In the genomic region with DNA sequence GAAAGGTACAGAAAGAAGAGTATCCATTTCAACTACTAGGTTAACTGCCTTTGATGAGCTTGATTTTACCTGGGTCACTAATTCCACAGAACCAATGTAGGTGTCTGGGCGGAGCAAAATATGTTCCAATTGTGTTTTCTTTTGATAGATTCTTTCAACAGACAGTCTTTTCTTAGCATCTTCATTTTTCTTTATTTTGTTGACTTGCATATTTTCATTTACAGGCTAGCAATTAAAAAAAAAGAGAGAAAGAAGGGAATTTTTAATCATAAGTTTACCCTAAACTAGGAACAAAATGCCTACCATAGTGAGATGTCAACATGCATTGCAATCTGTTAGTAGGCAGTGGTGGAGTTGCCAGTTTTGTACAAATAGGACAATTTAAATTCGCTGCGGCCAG, we compare ENCODE assay signal across 9 cellular contexts. TPM values are rescaled to one million over a fixed set of nuclear protein-coding genes. Genes with fewer than 3 reads are reported as not detected.
DNase-seq lines count a peak whose midpoint lies in the region; ATAC-seq, FAIRE-seq and TF ChIP-seq lines count a peak whose summit lies in the region.
"Had no signal": no experiment of that assay in that cellular context is flagged by ENCODE, and none has a peak within 500 bp of the region (broad histone marks: within the 10 kb centered on the region; RNA-seq: fewer than 3 reads in every experiment).

No MANE protein-coding gene starts in this region.

- no peaks in the 10 kb centered on the region for H3K9me2 ChIP-seq in hepatocyte (replicated peaks; ENCODE audit: insufficient read depth)

- no peaks in the 10 kb centered on the region for H4K20me1 ChIP-seq in hepatocyte (ENCODE audit: insufficient read depth, poor library complexity, severe bottlenecking)

- peaks cover 38% of the 10 kb centered on the region for H3K36me3 Mint-ChIP-seq in stimulated activated naive CD8-positive, alpha-beta T cell treated with anti-CD3 and anti-CD28 coated beads, Interleukin-15, Interleukin-2, amounts not matched to agents 100 ng/mL and 50 ng/mL, for 24 hours (ENCODE audit: low read depth)
- peaks cover 41% of the 10 kb centered on the region for H3K36me3 Mint-ChIP-seq in activated CD4-positive, alpha-beta memory T cell treated with anti-CD3 and anti-CD28 coated beads for 36 hours
- H3K36me3 Mint-ChIP-seq in type B pancreatic cell = peaks cover 11% of the 10 kb centered on the region

- CTCF ChIA-PET in activated CD4-positive, alpha-beta memory T cell treated with anti-CD3 and anti-CD28 coated beads for 36 hours (lab: Charles Lee) = interaction anchor here (0.6 to 6.5 kb wide), 20 partner anchors 10 to 143 kb away, joined by 4 to 99 read pairs (median 6); a partner anchor contains a TSS

- H3K9me3 Mint-ChIP-seq in stimulated activated naive CD8-positive, alpha-beta T cell treated with anti-CD3 and anti-CD28 coated beads, Interleukin-15, Interleukin-2, amounts not matched to agents 100 ng/mL and 50 ng/mL, for 24 hours = no peaks in the 10 kb centered on the region
- no peaks in the 10 kb centered on the region for H3K9me3 Mint-ChIP-seq in activated CD4-positive, alpha-beta memory T cell treated with anti-CD3 and anti-CD28 coated beads for 36 hours
- no peaks in the 10 kb centered on the region for H3K9me3 Mint-ChIP-seq in type B pancreatic cell

- no peaks in the 10 kb centered on the region for H3K36me3 ChIP-seq in hepatocyte (replicated peaks; ENCODE audit: insufficient read depth, low read depth)

- intact Hi-C loops in activated CD4-positive, alpha-beta memory T cell treated with anti-CD3 and anti-CD28 coated beads for 36 hours (cut with micrococcal nuclease) = loop anchor here (1.0 to 5.0 kb wide), 4 partner anchors 44 to 194 kb away; no protein-coding TSS in a partner anchor

- no peaks in the 10 kb centered on the region for H3K4me1 ChIP-seq in hepatocyte (ENCODE audit: insufficient read depth)

- POLR2A ChIA-PET in activated CD4-positive, alpha-beta memory T cell treated with anti-CD3 and anti-CD28 coated beads for 36 hours (lab: Charles Lee) = interaction anchor here (1.1 kb wide), 1 partner anchor 40 kb away, joined by 4 read pairs; no protein-coding TSS in a partner anchor

- no peaks in the 10 kb centered on the region for H3K9me3 ChIP-seq in hepatocyte (ENCODE audit: low read depth)

- no peak for FAIRE-seq in D721Med (lab: Jason Lieb, UNC)

- no peak overlapping the region for H2AFZ ChIP-seq in hepatocyte

- peaks cover 23% of the 10 kb centered on the region for H3K79me2 ChIP-seq in hepatocyte

- H3K27ac Mint-ChIP-seq in stimulated activated naive CD8-positive, alpha-beta T cell treated with anti-CD3 and anti-CD28 coated beads, Interleukin-15, Interleukin-2, amounts not matched to agents 100 ng/mL and 50 ng/mL, for 24 hours = peak overlapping the region; percentile 45
- peak overlapping the region; percentile 89 for H3K27ac Mint-ChIP-seq in activated CD4-positive, alpha-beta memory T cell treated with anti-CD3 and anti-CD28 coated beads for 36 hours
- H3K27ac Mint-ChIP-seq in type B pancreatic cell = peak overlapping the region; percentile 84

- H3K27me3 ChIP-seq in hepatocyte = no peaks in the 10 kb centered on the region

- no peak for DNase-seq in stimulated activated naive CD8-positive, alpha-beta T cell treated with anti-CD3 and anti-CD28 coated beads, Interleukin-15, Interleukin-2, amounts not matched to agents 100 U/mL and 50 U/mL, for 24 hours
- no peak for DNase-seq in activated CD4-positive, alpha-beta memory T cell treated with anti-CD3 and anti-CD28 coated beads for 36 hours
- no peak for DNase-seq in hepatocyte (ENCODE audit: low spot score)
- no peak for DNase-seq in type B pancreatic cell (ENCODE audit: extremely low spot score, unreplicated experiment)
- no peak for DNase-seq in D721Med (ENCODE audit: insufficient read length, low spot score)
- no peak for DNase-seq in cerebellar cortex (ENCODE audit: low spot score)

- H3K4me3 Mint-ChIP-seq in stimulated activated naive CD8-positive, alpha-beta T cell treated with anti-CD3 and anti-CD28 coated beads, Interleukin-15, Interleukin-2, amounts not matched to agents 100 ng/mL and 50 ng/mL, for 24 hours = peak overlapping the region; percentile 98
- peak overlapping the region; percentile 99 for H3K4me3 Mint-ChIP-seq in activated CD4-positive, alpha-beta memory T cell treated with anti-CD3 and anti-CD28 coated beads for 36 hours
- H3K4me3 Mint-ChIP-seq in type B pancreatic cell = peak overlapping the region; percentile 98

- ATAC-seq in stimulated activated naive CD8-positive, alpha-beta T cell treated with anti-CD3 and anti-CD28 coated beads, Interleukin-15, Interleukin-2, amounts not matched to agents 100 U/mL and 50 U/mL, for 24 hours = no peak
- no peak for ATAC-seq in GM21423 (IDR thresholded peaks at IDR 0.05; ENCODE audit: unreplicated experiment)

- WGBS in hepatocyte (ENCODE audit: low lambda C conversion rate, missing lambda C conversion rate) = 32% methylated on average over 3 of the region's 3 CpGs

- no peaks in the 10 kb centered on the region for H3K27me3 Mint-ChIP-seq in stimulated activated naive CD8-positive, alpha-beta T cell treated with anti-CD3 and anti-CD28 coated beads, Interleukin-15, Interleukin-2, amounts not matched to agents 100 ng/mL and 50 ng/mL, for 24 hours
- H3K27me3 Mint-ChIP-seq in activated CD4-positive, alpha-beta memory T cell treated with anti-CD3 and anti-CD28 coated beads for 36 hours = no peaks in the 10 kb centered on the region
- H3K27me3 Mint-ChIP-seq in type B pancreatic cell = no peaks in the 10 kb centered on the region

- peak overlapping the region; percentile 78 for H3K4me2 ChIP-seq in hepatocyte

- TF ChIP-seq CTCF in hepatocyte (IDR thresholded peaks at IDR 0.05; ENCODE audit: poor library complexity) (no peak), type B pancreatic cell (conservative IDR thresholded peaks at IDR 0.05) (no peak), D721Med (IDR thresholded peaks at IDR 0.05; ENCODE audit: insufficient read depth, missing control alignments) (no peak)

- no peak overlapping the region for H3K27ac ChIP-seq in hepatocyte

- peaks cover 32% of the 10 kb centered on the region for H3K4me1 Mint-ChIP-seq in stimulated activated naive CD8-positive, alpha-beta T cell treated with anti-CD3 and anti-CD28 coated beads, Interleukin-15, Interleukin-2, amounts not matched to agents 100 ng/mL and 50 ng/mL, for 24 hours (ENCODE audit: low read depth)
- peaks cover 30% of the 10 kb centered on the region for H3K4me1 Mint-ChIP-seq in activated CD4-positive, alpha-beta memory T cell treated with anti-CD3 and anti-CD28 coated beads for 36 hours (ENCODE audit: low read depth)
- peaks cover 26% of the 10 kb centered on the region for H3K4me1 Mint-ChIP-seq in type B pancreatic cell (ENCODE audit: unreplicated experiment)

- no peak overlapping the region for H3K4me3 ChIP-seq in hepatocyte

RNA-seq across cellular contexts. Expression of a gene that starts 1.0 kb away (rescaled TPM):
- 100 to 1,000 TPM; 301 to 311 TPM for total RNA-seq in activated CD4-positive, alpha-beta memory T cell treated with anti-CD3 and anti-CD28 coated beads for 36 hours
- total RNA-seq in hepatocyte = 36.9 and 37.4 TPM in 2 replicates
- 19.3 and 21.3 TPM in 2 replicates for polyA plus RNA-seq in hepatocyte
- 65.8 and 248 TPM in 2 replicates for total RNA-seq in type B pancreatic cell (ENCODE audit: low replicate concordance)

RNA-seq across cellular contexts. Expression of a gene that starts 26.6 kb away (rescaled TPM):
- 10 to 100 TPM; 14.6 to 15.5 TPM for total RNA-seq in activated CD4-positive, alpha-beta memory T cell treated with anti-CD3 and anti-CD28 coated beads for 36 hours
- total RNA-seq in hepatocyte = 44.9 and 48.2 TPM in 2 replicates
- polyA plus RNA-seq in hepatocyte = 149 and 183 TPM in 2 replicates
- 25.7 and 78.2 TPM in 2 replicates for total RNA-seq in type B pancreatic cell (ENCODE audit: low replicate concordance)

RNA-seq across cellular contexts. Expression of a gene that starts 52.1 kb away (rescaled TPM):
- total RNA-seq in activated CD4-positive, alpha-beta memory T cell treated with anti-CD3 and anti-CD28 coated beads for 36 hours = under 1 TPM in 1 of 2 experiments, not detected in 1; 0.27 TPM
- total RNA-seq in hepatocyte = 0.47 TPM in 1 of 2 replicates, not detected in the other
- 3.3 and 3.8 TPM in 2 replicates for polyA plus RNA-seq in hepatocyte
- 0.36 and 0.43 TPM in 2 replicates for total RNA-seq in type B pancreatic cell (ENCODE audit: low replicate concordance)
- total RNA-seq: urinary bladder had no signal
